Comparison of ENCODE assay signal across 8 cellular contexts in the genomic region with DNA sequence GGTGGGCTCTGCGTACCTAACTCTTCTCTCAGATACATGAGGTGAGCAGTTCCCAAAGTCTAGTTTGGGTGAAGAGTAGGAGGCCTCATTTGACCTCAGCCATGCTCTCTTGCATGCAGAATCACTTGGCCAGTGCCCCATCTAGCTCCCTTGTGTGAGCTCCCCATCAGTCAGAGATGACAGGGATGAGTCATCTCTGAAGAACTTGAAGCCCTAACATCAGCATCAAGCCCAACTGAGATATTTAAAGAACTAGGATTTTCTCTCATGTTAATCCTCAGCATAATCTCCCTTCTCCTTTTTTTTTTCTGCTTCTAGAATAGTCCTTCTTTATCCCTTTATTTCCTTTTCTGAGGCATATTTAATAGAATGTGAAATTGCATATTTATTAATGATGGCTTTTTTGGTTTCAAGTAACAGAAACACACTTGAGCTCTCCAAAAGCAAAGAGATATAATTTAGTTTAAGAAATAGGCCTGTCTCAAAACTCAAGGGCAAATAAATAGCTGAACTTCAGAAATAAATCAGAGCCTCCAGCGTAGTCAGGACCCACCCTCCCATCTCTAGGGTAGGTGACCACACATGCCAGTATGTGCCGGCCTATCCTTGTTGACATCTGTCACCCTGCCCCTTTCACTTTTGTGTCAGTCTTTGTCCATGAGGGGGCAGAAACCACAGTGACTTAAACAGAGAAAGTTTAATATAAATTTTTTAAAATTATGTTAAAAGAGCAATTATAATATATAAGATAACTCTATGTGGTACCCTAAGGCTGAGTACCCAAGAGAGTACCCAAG.
DNase-seq lines count a peak whose midpoint lies in the region; ATAC-seq, FAIRE-seq and TF ChIP-seq lines count a peak whose summit lies in the region.

No MANE protein-coding gene starts in this region.

- no peak overlapping the region for H3K56ac ChIP-seq in H9 (ENCODE audit: insufficient read length, low read depth, low read length)

- H3K9me3 Mint-ChIP-seq in H9: no peaks in the 10 kb centered on the region

- TF ChIP-seq POLR2A in GM12891 (IDR thresholded peaks at IDR 0.05; ENCODE audit: low read depth, low read length) (no peak), thyroid gland (IDR thresholded peaks at IDR 0.05) (no peak)

- no peak overlapping the region for H3T11ph ChIP-seq in H9 (ENCODE audit: low read length)

- no peak overlapping the region for H3K27ac Mint-ChIP-seq in H9

- no peaks in the 10 kb centered on the region for H3K36me3 ChIP-seq in MG63
- no peaks in the 10 kb centered on the region for H3K36me3 ChIP-seq in thyroid gland

- H3K4me1 Mint-ChIP-seq in H9: no peaks in the 10 kb centered on the region

- H3K4me3 Mint-ChIP-seq in H9: no peak overlapping the region

- no peak overlapping the region for H2AK5ac ChIP-seq in H9 (ENCODE audit: insufficient read length, low read length)

- H3K4me2 ChIP-seq in H9 (ENCODE audit: insufficient read depth, insufficient read length, low read length): no peak overlapping the region

- no peak overlapping the region for H3K14ac ChIP-seq in H9 (ENCODE audit: insufficient read depth, low read length)

- H3K23me2 ChIP-seq in H9 (ENCODE audit: insufficient read length, low read depth, low read length, poor library complexity, severe bottlenecking): no peaks in the 10 kb centered on the region

- ATAC-seq in GM21723 (IDR thresholded peaks at IDR 0.05; ENCODE audit: unreplicated experiment): peak; percentile 83

- intact Hi-C loops in thyroid gland (cut with DNase I): no loop called here

- H2BK5ac ChIP-seq in H9 (ENCODE audit: insufficient read length, low read length): no peak overlapping the region

- H3K9ac ChIP-seq in H9 (ENCODE audit: extremely low read depth, insufficient read length, low read length): no peak overlapping the region

- no CpG with 5 or more reads among the region's 3 CpGs for WGBS in H9 (ENCODE audit: extremely low coverage, insufficient read length, low lambda C conversion rate)
- WGBS in thyroid gland, 2 donors: 79 to 92% methylated on average over 3 of the region's 3 CpGs

- no peak overlapping the region for H3K23ac ChIP-seq in H9 (ENCODE audit: insufficient read length, low read depth, low read length)

- H2BK120ac ChIP-seq in H9 (ENCODE audit: low read depth, low read length, poor library complexity, severe bottlenecking): no peak overlapping the region

- H3K27ac ChIP-seq in H9 (ENCODE audit: insufficient read length, low read depth, low read length): no peak overlapping the region
- H3K27ac ChIP-seq in thyroid gland: peak overlapping the region in 1 of 3 donors; percentile 4

- H3K79me2 ChIP-seq in H9 (ENCODE audit: insufficient read depth, low read length): no peaks in the 10 kb centered on the region

- H3K27me3 ChIP-seq in MG63: no peaks in the 10 kb centered on the region
- H3K27me3 ChIP-seq in H9 (ENCODE audit: insufficient read depth, low read length): no peaks in the 10 kb centered on the region
- H3K27me3 ChIP-seq in thyroid gland: no peaks in the 10 kb centered on the region

- no peak overlapping the region for H3K4me3 ChIP-seq in MG63
- no peak overlapping the region for H3K4me3 ChIP-seq in foreskin fibroblast (ENCODE audit: low read depth in 1 of 2, low read length in 2 of 2)
- H3K4me3 ChIP-seq in thyroid gland (replicated peaks in 1 of 3): no peak overlapping the region

- peak; percentile 76 for FAIRE-seq in GM12891 (lab: Jason Lieb, UNC)

- no peak overlapping the region for H2BK20ac ChIP-seq in H9 (ENCODE audit: low read depth, low read length, poor library complexity, severe bottlenecking)

- no peak overlapping the region for H3K18ac ChIP-seq in H9 (ENCODE audit: insufficient read length, low read depth, low read length)

- no peak for TF ChIP-seq CTCF in foreskin fibroblast (IDR thresholded peaks at IDR 0.05; ENCODE audit: low read depth, low read length)
- no peak for TF ChIP-seq CTCF in H9 (conservative IDR thresholded peaks at IDR 0.05)
- TF ChIP-seq CTCF in thyroid gland (IDR thresholded peaks at IDR 0.05): no peak

- H3K79me1 ChIP-seq in H9 (ENCODE audit: insufficient read depth, low read depth, low read length, poor library complexity, severe bottlenecking): no peaks in the 10 kb centered on the region

- H3K36me3 Mint-ChIP-seq in H9 (ENCODE audit: insufficient read depth in 1 of 3, low read depth in 3 of 3): no peaks in the 10 kb centered on the region

- H2AFZ ChIP-seq in H9 (ENCODE audit: low read length): no peak overlapping the region

- no peak overlapping the region for H4K5ac ChIP-seq in H9 (ENCODE audit: insufficient read length, low read depth, low read length)

- no peaks in the 10 kb centered on the region for H4K20me1 ChIP-seq in H9 (ENCODE audit: control insufficient read depth, insufficient read depth, insufficient read length)

- no peak overlapping the region for H2BK12ac ChIP-seq in H9 (ENCODE audit: insufficient read length, low read depth, low read length)

- no peak overlapping the region for H4K91ac ChIP-seq in H9 (ENCODE audit: insufficient read length, low read depth, low read length)

- no peak overlapping the region for H2BK15ac ChIP-seq in H9 (ENCODE audit: low read depth, low read length)

- no peaks in the 10 kb centered on the region for H3K27me3 Mint-ChIP-seq in H9 (ENCODE audit: low read depth)

- no peak overlapping the region for H3K4ac ChIP-seq in H9 (ENCODE audit: low read depth, low read length)

- no peak overlapping the region for H4K8ac ChIP-seq in H9 (replicated peaks; ENCODE audit: insufficient read length, low read depth, low read length)

- DNase-seq in GM12891 (ENCODE audit: insufficient read length, low spot score) (peak; percentile 39), MG63 (peak; percentile 78), foreskin fibroblast (peak; percentile 49 to 50), H9 (no peak), thyroid gland (no peak), NCI-H187 (lab: John Stamatoyannopoulos, UW) (no peak), CD1c-positive myeloid dendritic cell (ENCODE audit: extremely low spot score) (no peak)

- H3K9me3 ChIP-seq in MG63 (peaks cover 4% of the 10 kb centered on the region), H9 (ENCODE audit: control insufficient read depth, low read depth, low read length) (no peaks in the 10 kb centered on the region), thyroid gland (no peaks in the 10 kb centered on the region)

- no peaks in the 10 kb centered on the region for H3K4me1 ChIP-seq in H9 (ENCODE audit: insufficient read depth, low read length)
- H3K4me1 ChIP-seq in thyroid gland: peaks cover 0 to 3% of the 10 kb centered on the region in 2 donors

TF ChIP-seq in GM12891, 5 proteins besides CTCF, POLR2A, EP300 and RAD21:
- TF ChIP-seq SPI1 (IDR thresholded peaks at IDR 0.05; ENCODE audit: low read depth, low read length) (no peak), POU2F2 (IDR thresholded peaks at IDR 0.05; ENCODE audit: low read depth, low read length) (peak; percentile 54; the same call in 1 of the 2 replicates)
TF ChIP-seq in GM12891: peak in this region for 1.

Comparison
In these comparisons a context has a peak if more than half of its experiments do, and no peak if none do; other contexts are left out.
1. DNase-seq: peak in GM12891 (single experiment), MG63 (single experiment) and foreskin fibroblast (2 of 2); none in H9 (single experiment), thyroid gland (0 of 2), NCI-H187 (0 of 2) and CD1c-positive myeloid dendritic cell (single experiment).